9 cellular contexts compared by ENCODE assay signal in the genomic region with DNA sequence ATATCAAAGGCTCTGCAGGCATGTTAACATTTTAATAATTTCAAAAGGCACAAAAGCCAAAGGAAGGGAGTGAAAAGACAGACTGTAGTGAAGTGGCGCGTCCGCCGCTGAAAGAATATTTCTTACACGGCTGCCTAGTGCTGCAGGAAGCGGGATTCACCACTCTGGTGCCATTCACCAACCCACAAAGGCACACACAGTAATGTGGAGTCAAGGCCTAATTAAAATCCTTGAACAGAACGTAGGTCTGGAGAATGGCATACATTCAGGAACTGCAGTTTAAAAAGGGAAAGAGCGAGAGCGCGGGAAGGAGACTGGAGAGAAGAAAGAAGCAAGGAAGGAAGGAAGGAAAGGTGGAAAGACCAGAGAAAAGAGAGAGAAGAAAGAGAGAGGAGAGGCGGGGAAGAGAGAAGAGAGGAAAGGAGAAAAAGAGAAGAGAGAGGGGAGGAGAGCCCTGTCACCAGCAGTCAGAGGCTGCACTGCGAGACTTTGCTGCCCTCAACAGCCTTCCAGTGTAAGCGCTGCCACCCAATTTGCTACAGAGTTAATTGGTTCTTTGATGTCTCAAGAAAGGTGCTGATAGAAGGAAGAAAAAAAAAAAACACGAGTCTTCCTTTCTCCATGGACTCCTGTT.
DNase-seq lines count a peak whose midpoint lies in the region; FAIRE-seq and TF ChIP-seq lines count a peak whose summit lies in the region.
"Had no signal": no experiment of that assay in that cellular context is flagged by ENCODE, and none has a peak within 500 bp of the region (broad histone marks: within the 10 kb centered on the region; RNA-seq: fewer than 3 reads in every experiment).

No MANE protein-coding gene starts in this region.

- H3K4me3 ChIP-seq in OCI-LY1 (ENCODE audit: low read depth, low read length, poor library complexity, severe bottlenecking) = no peak overlapping the region

- no peak overlapping the region for H3K9ac ChIP-seq in OCI-LY1 (ENCODE audit: low read length)

- H4K20me1 ChIP-seq in OCI-LY1 (ENCODE audit: insufficient read depth, low read length) = no peaks in the 10 kb centered on the region

- TF ChIP-seq POLR2A in GM12892 (IDR thresholded peaks at IDR 0.05; ENCODE audit: low read depth, low read length) = no peak

- no peak overlapping the region for H2AFZ ChIP-seq in OCI-LY1 (ENCODE audit: low read length)

- DNase-seq in iPS DF 4.7 (ENCODE audit: extremely low read depth, low spot score) (peak; percentile 36), GM12892 (ENCODE audit: insufficient read length) (no peak), SHP77 (lab: John Stamatoyannopoulos, UW) (no peak), putamen (ENCODE audit: low spot score) (no peak)
- DNase-seq in activated CD4-positive, alpha-beta T cell treated with anti-CD3 and anti-CD28 coated beads, Interleukin-2, amount 50 U/mL, for 4 hours = no peak

- no peaks in the 10 kb centered on the region for H3K79me2 ChIP-seq in OCI-LY1 (ENCODE audit: insufficient read depth, low read length)

- no peaks in the 10 kb centered on the region for H3K9me2 ChIP-seq in OCI-LY1 (ENCODE audit: low read depth, low read length)

- no peak overlapping the region for H3K4me2 ChIP-seq in OCI-LY1 (ENCODE audit: low read length)

- TF ChIP-seq CTCF in 22Rv1 (IDR thresholded peaks at IDR 0.05) = peak; percentile 50
- peak; percentile 41; the same call in 2 of the 3 replicates for TF ChIP-seq CTCF in GM12872 (IDR thresholded peaks at IDR 0.05; ENCODE audit: insufficient read depth, low read depth, low read length)
- peak; percentile 20; the same call in 1 of the 2 replicates for TF ChIP-seq CTCF in OCI-LY1 (IDR thresholded peaks at IDR 0.05; ENCODE audit: low read length)

- FAIRE-seq in GM12892 (lab: Jason Lieb, UNC) = no peak
- FAIRE-seq: colon had no signal

- no peaks in the 10 kb centered on the region for H3K36me3 ChIP-seq in OCI-LY1 (ENCODE audit: insufficient read depth, low read length)

- no peaks in the 10 kb centered on the region for H3K27me3 ChIP-seq in OCI-LY1 (ENCODE audit: insufficient read depth, low read length)

- no peaks in the 10 kb centered on the region for H3K4me1 ChIP-seq in OCI-LY1 (ENCODE audit: insufficient read depth, low read length, severe bottlenecking)

- no peak overlapping the region for H3K27ac ChIP-seq in 22Rv1
- H3K27ac ChIP-seq in OCI-LY1 (ENCODE audit: low read depth, low read length, poor library complexity, severe bottlenecking) = no peak overlapping the region

- no peaks in the 10 kb centered on the region for H3K9me3 ChIP-seq in OCI-LY1 (ENCODE audit: low read length)

- H3F3A ChIP-seq in OCI-LY1 (ENCODE audit: insufficient read depth, low read length) = no peaks in the 10 kb centered on the region
